In genomic region chr18:44943201-44943881, GRCh38 we compare ENCODE assay signal across 16 cellular contexts.
DNase-seq lines count a peak whose midpoint lies in the region; ATAC-seq and TF ChIP-seq lines count a peak whose summit lies in the region.
"Had no signal": no experiment of that assay in that cellular context is flagged by ENCODE, and none has a peak within 500 bp of the region (broad histone marks: within the 10 kb centered on the region; RNA-seq: fewer than 3 reads in every experiment).

No MANE protein-coding gene starts in this region.

- peaks cover 11% of the 10 kb centered on the region for H3K79me2 ChIP-seq in mammary epithelial cell (ENCODE audit: insufficient read depth, low read length)

- no peak overlapping the region for H3K27ac Mint-ChIP-seq in immature natural killer cell
- H3K27ac Mint-ChIP-seq: activated T-helper 2 cell treated with anti-CD3 and anti-CD28 coated beads, Interferon-gamma antibody, Interleukin-2, Interleukin-4, amounts not matched to agents 10 μg/mL and 5 μg/mL and 100 μg/mL, durations not matched to agents 14 hours and 24 hours and 36 hours had no signal

- H3K4me1 ChIP-seq in HUES48 (ENCODE audit: control insufficient read depth, insufficient read depth, low read length), result peaks cover 47% of the 10 kb centered on the region
- H3K4me1 ChIP-seq in mammary epithelial cell (ENCODE audit: insufficient read depth, low read length), result peaks cover 14% of the 10 kb centered on the region
- H3K4me1 ChIP-seq: BE2C, Peyer's patch had no signal

- no peaks in the 10 kb centered on the region for H3K27me3 Mint-ChIP-seq in immature natural killer cell (ENCODE audit: low read depth in 3 of 3)

- H3K36me3 ChIP-seq in HUES48 (ENCODE audit: control insufficient read depth, insufficient read depth, low read length) (no peaks in the 10 kb centered on the region), mammary epithelial cell (ENCODE audit: insufficient read depth, low read length) (no peaks in the 10 kb centered on the region)
- H3K36me3 ChIP-seq: BE2C, Peyer's patch had no signal

- no peaks in the 10 kb centered on the region for H3K36me3 Mint-ChIP-seq in immature natural killer cell

- peaks cover 4 to 27% of the 10 kb centered on the region in 2 donors for H3K4me1 Mint-ChIP-seq in immature natural killer cell

- CTCF ChIA-PET in AG04449 (lab: Yijun Ruan, JAX) (interaction anchor here (0.9 to 1.7 kb wide), 2 partner anchors 17 to 270 kb away, joined by 3 to 5 read pairs; no protein-coding TSS in a partner anchor), mammary epithelial cell (lab: Charles Lee; ENCODE audit: low non-redundant PET) (no interaction called here)

- intact Hi-C loops in mammary epithelial cell (cut with micrococcal nuclease), result no loop called here

- DNase-seq in AG04449 (ENCODE audit: low read depth, low spot score) (peak; percentile 56), mammary epithelial cell (peak; percentile 63), left lobe of liver (ENCODE audit: low spot score) (no peak), SIG-M5 treated with dmso at 0.1 percent for 504 hours (lab: John Stamatoyannopoulos, UW; ENCODE audit: unreplicated experiment) (no peak), immature natural killer cell (no peak), NCI-H1436 (lab: John Stamatoyannopoulos, UW) (no peak)
- DNase-seq: activated CD4-positive, CD25-positive, alpha-beta regulatory T cell; BE2C; dermis blood vessel endothelial cell; NCI-H187; Peyer's patch; stimulated activated CD4-positive, alpha-beta T cell treated with anti-CD3 and anti-CD28 coated beads, Interleukin-4, amount 100 ng/mL, for 1 hour had no signal

- H3K27me3 ChIP-seq in HUES48 (ENCODE audit: control insufficient read depth, insufficient read depth, low read length), result peaks cover 43% of the 10 kb centered on the region
- H3K27me3 ChIP-seq in mammary epithelial cell (ENCODE audit: insufficient read depth, low read length), result no peaks in the 10 kb centered on the region
- H3K27me3 ChIP-seq: BE2C, Peyer's patch had no signal

- H3K27ac ChIP-seq in HUES48 (ENCODE audit: low read depth, low read length), result peak overlapping the region; percentile 38
- no peak overlapping the region for H3K27ac ChIP-seq in mammary epithelial cell (ENCODE audit: insufficient read depth, low read depth, low read length)
- H3K27ac ChIP-seq: Peyer's patch had no signal

- 14% methylated on average over 3 of the region's 3 CpGs for WGBS in mammary epithelial cell (ENCODE audit: low coverage, missing lambda C conversion rate)

- TF ChIP-seq CTCF in AG04449 (IDR thresholded peaks at IDR 0.05; ENCODE audit: insufficient read depth, low read length, missing control alignments), result no peak
- TF ChIP-seq CTCF in mammary epithelial cell (conservative IDR thresholded peaks at IDR 0.05 in 1 of 2, IDR thresholded peaks at IDR 0.05 in 1 of 2; ENCODE audit: extremely low read depth in 1 of 2, insufficient read depth in 1 of 2, low read depth in 1 of 2, low read length in 2 of 2), result no peak

- no peak overlapping the region for H2AFZ ChIP-seq in mammary epithelial cell (ENCODE audit: low read depth, low read length)

- no peaks in the 10 kb centered on the region for H3K9me3 Mint-ChIP-seq in immature natural killer cell
- H3K9me3 Mint-ChIP-seq: activated T-helper 2 cell treated with anti-CD3 and anti-CD28 coated beads, Interferon-gamma antibody, Interleukin-2, Interleukin-4, amounts not matched to agents 10 μg/mL and 5 μg/mL and 100 μg/mL, durations not matched to agents 14 hours and 24 hours and 36 hours; neural crest cell had no signal

- H3K9ac ChIP-seq in HUES48 (ENCODE audit: low read depth, low read length) (no peak overlapping the region), mammary epithelial cell (ENCODE audit: insufficient read depth, low read length) (no peak overlapping the region)

- ATAC-seq in left lobe of liver, result peak; percentile 53
- ATAC-seq in HG03139 (IDR thresholded peaks at IDR 0.05; ENCODE audit: unreplicated experiment), result no peak

- no peak overlapping the region for H3K4me3 Mint-ChIP-seq in immature natural killer cell
- H3K4me3 Mint-ChIP-seq: neural crest cell had no signal

- POLR2A ChIA-PET in AG04449 (lab: Yijun Ruan, JAX), result no interaction called here

- no peak overlapping the region for H3K4me2 ChIP-seq in mammary epithelial cell (ENCODE audit: insufficient read depth, low read depth, low read length)

- in situ Hi-C loops in mammary epithelial cell (cut with MboI; ENCODE audit: low sequenced_read_pairs in 2 of 2), result no loop called here

- H3K9me3 ChIP-seq in HUES48 (ENCODE audit: control insufficient read depth, insufficient read depth, low read length), result no peaks in the 10 kb centered on the region
- H3K9me3 ChIP-seq in mammary epithelial cell (replicated peaks; ENCODE audit: insufficient read depth, low read length), result no peaks in the 10 kb centered on the region
- H3K9me3 ChIP-seq: BE2C, Peyer's patch had no signal

- dilution Hi-C loops in mammary epithelial cell (cut with HindIII; ENCODE audit: low sequenced_read_pairs), result no loop called here

- BruUV-seq in mammary epithelial cell (replicated peaks; lab: Mats Ljungman, UMichigan), result no TSS peak

- no peaks in the 10 kb centered on the region for H4K20me1 ChIP-seq in mammary epithelial cell (ENCODE audit: insufficient read depth, low read length)

- H3K4me3 ChIP-seq in AG04449 (ENCODE audit: low read depth, low read length) (no peak overlapping the region), HUES48 (ENCODE audit: low read depth, low read length) (peak overlapping the region; percentile 9; the same call in 1 of the 2 replicates), mammary epithelial cell (replicated peaks in 1 of 3; ENCODE audit: insufficient read depth in 1 of 3, low read depth in 2 of 3, low read length in 3 of 3) (no peak overlapping the region)
- H3K4me3 ChIP-seq: Peyer's patch had no signal

Comparison
In these comparisons a context has a peak if more than half of its experiments do, and no peak if none do; other contexts are left out.
1. DNase-seq: peak in AG04449 (single experiment) and mammary epithelial cell (single experiment); none in left lobe of liver (single experiment), SIG-M5 treated with dmso at 0.1 percent for 504 hours (single experiment), immature natural killer cell (0 of 3) and NCI-H1436 (single experiment).